In genomic region chr13:62320129-62320724, GRCh38 we compare ENCODE assay signal across 8 cellular contexts.
DNase-seq lines count a peak whose midpoint lies in the region; ATAC-seq, FAIRE-seq and TF ChIP-seq lines count a peak whose summit lies in the region.

No MANE protein-coding gene starts in this region.

- intact Hi-C loops in GM12878 (cut with micrococcal nuclease; ENCODE audit: unreplicated experiment): loop anchor here (1.0 to 10.0 kb wide), 2 partner anchors 38 to 195 kb away; no protein-coding TSS in a partner anchor
- intact Hi-C loops in vagina (cut with DNase I): no loop called here
- intact Hi-C loops in natural killer cell (cut with micrococcal nuclease): no loop called here

- no peak overlapping the region for H3K27ac Mint-ChIP-seq in natural killer cell

- H3K27me3 Mint-ChIP-seq in natural killer cell (ENCODE audit: low read depth in 2 of 2): no peaks in the 10 kb centered on the region

- no peaks in the 10 kb centered on the region for H4K20me1 ChIP-seq in GM12878 (ENCODE audit: control insufficient read depth, insufficient read depth)

- in situ Hi-C loops in G401 (cut with HindIII; ENCODE audit: low sequenced_read_pairs) (no loop called here), GM12878 (cut with MboI) (no loop called here)

- no peaks in the 10 kb centered on the region for H3K79me2 ChIP-seq in GM12878 (ENCODE audit: control insufficient read depth, insufficient read depth, low read length)

- POLR2A ChIA-PET in GM12878 (lab: Charles Lee): no interaction called here

- ATAC-seq in HG02642 (IDR thresholded peaks at IDR 0.05; ENCODE audit: poor library complexity, unreplicated experiment) (peak; percentile 57), GM12878 (peak; percentile 85), natural killer cell (no peak)

- RAD21 ChIA-PET in GM12878 (lab: Charles Lee; ENCODE audit: unreplicated experiment): interaction anchor here (0.7 to 5.3 kb wide), 6 partner anchors 9 to 199 kb away, joined by 3 to 36 read pairs (median 4); no protein-coding TSS in a partner anchor

- no peak overlapping the region for H3K4me2 ChIP-seq in GM12878 (ENCODE audit: control insufficient read depth, insufficient read depth)

- H3K4me1 ChIP-seq in GM12878 (ENCODE audit: control insufficient read depth, insufficient read depth, low read length): no peaks in the 10 kb centered on the region
- H3K4me1 ChIP-seq in vagina: no peaks in the 10 kb centered on the region

- H2AFZ ChIP-seq in GM12878 (ENCODE audit: control insufficient read depth, low read depth, low read length): no peak overlapping the region

- TF ChIP-seq RAD21 in GM12878 (IDR thresholded peaks at IDR 0.05; ENCODE audit: insufficient read depth, low read depth, low read length): peak; percentile 92

- CTCF ChIA-PET in GM12878 (lab: Yijun Ruan, JAX): interaction anchor here (0.9 to 3.1 kb wide), 9 partner anchors 10 to 439 kb away, joined by 3 to 22 read pairs (median 4); no protein-coding TSS in a partner anchor

- H3K27ac ChIP-seq in GM12878 (ENCODE audit: control insufficient read depth, insufficient read depth) (no peak overlapping the region), vagina (no peak overlapping the region)

- H3K4me3 Mint-ChIP-seq in natural killer cell: no peak overlapping the region

- SMC1A ChIA-PET in GM12878 (lab: Charles Lee; ENCODE audit: uncharacterized antibody, unreplicated experiment): interaction anchor here (0.9 to 2.6 kb wide), 5 partner anchors 10 to 199 kb away, joined by 3 to 19 read pairs (median 6); no protein-coding TSS in a partner anchor

- BruUV-seq in GM12878 (replicated peaks; lab: Mats Ljungman, UMichigan): no TSS peak

- no peaks in the 10 kb centered on the region for H3K9me3 Mint-ChIP-seq in natural killer cell

- no peak for TF ChIP-seq EP300 in GM12878 (IDR thresholded peaks at IDR 0.05; ENCODE audit: borderline replicate concordance in 1 of 2, control insufficient read depth in 1 of 2, low read depth in 2 of 2, low read length in 2 of 2)

- no peaks in the 10 kb centered on the region for H3K4me1 Mint-ChIP-seq in natural killer cell

- TF ChIP-seq CTCF in GM12878 (IDR thresholded peaks at IDR 0.05 in 2 of 3, conservative IDR thresholded peaks at IDR 0.05 in 1 of 3; ENCODE audit: control insufficient read depth in 2 of 3, extremely low read depth in 1 of 3, insufficient read depth in 1 of 3, low read depth in 3 of 3, low read length in 3 of 3): peak; percentile 50 to 66 (median 55); a peak in 5 of 6 replicates
- TF ChIP-seq CTCF in vagina (IDR thresholded peaks at IDR 0.05): peak in 1 of 3 experiments; percentile 14
- TF ChIP-seq CTCF in natural killer cell (IDR thresholded peaks at IDR 0.05): no peak

- H3K9ac ChIP-seq in GM12878 (ENCODE audit: control insufficient read depth, insufficient read depth, low read length): no peak overlapping the region

- H3K36me3 ChIP-seq in GM12878 (ENCODE audit: control insufficient read depth in 2 of 2, insufficient read depth in 2 of 2, low read length in 1 of 2) (no peaks in the 10 kb centered on the region), vagina (no peaks in the 10 kb centered on the region)

- H3K9me3 ChIP-seq in GM12878 (replicated peaks; ENCODE audit: control insufficient read depth, insufficient read depth, low read length): no peaks in the 10 kb centered on the region
- no peaks in the 10 kb centered on the region for H3K9me3 ChIP-seq in vagina

- WGBS in GM12878 (ENCODE audit: insufficient coverage, insufficient replicate concordance, low lambda C conversion rate, missing lambda C conversion rate): 0% methylated on average over 1 of the region's 1 CpG

- H3K27me3 ChIP-seq in GM12878 (replicated peaks in 1 of 2; ENCODE audit: control insufficient read depth in 2 of 2, insufficient read depth in 2 of 2, low read length in 1 of 2) (no peaks in the 10 kb centered on the region), vagina (no peaks in the 10 kb centered on the region)

- TF ChIP-seq POLR2A in GM12878 (IDR thresholded peaks at IDR 0.05; ENCODE audit: low read depth, low read length): no peak
- no peak for TF ChIP-seq POLR2A in vagina (IDR thresholded peaks at IDR 0.05)

- FAIRE-seq in GM12878 (lab: Jason Lieb, UNC): no peak

- DNase-seq in G401 (ENCODE audit: low spot score) (peak; percentile 41), NCI-H2081 (lab: John Stamatoyannopoulos, UW) (peak; percentile 64 to 74), GM12878 (ENCODE audit: low read depth, low spot score) (peak; percentile 36), midbrain (lab: John Stamatoyannopoulos, UW) (peak; percentile 66), vagina (ENCODE audit: extremely low spot score in 2 of 2) (no peak), nucleus accumbens (lab: John Stamatoyannopoulos, UW) (no peak), natural killer cell (no peak)

- H3K4me3 ChIP-seq in GM12878: no peak overlapping the region
- no peak overlapping the region for H3K4me3 ChIP-seq in vagina

- no peaks in the 10 kb centered on the region for H3K36me3 Mint-ChIP-seq in natural killer cell

TF ChIP-seq in GM12878, 131 proteins besides CTCF, POLR2A, EP300 and RAD21:
- TF ChIP-seq SMC3 (IDR thresholded peaks at IDR 0.05; ENCODE audit: borderline replicate concordance, low read length) (peak; percentile 54; the same call in 1 of the 2 replicates), BRCA1 (IDR thresholded peaks at IDR 0.05; ENCODE audit: low read depth, low read length) (no peak)

Comparison
In these comparisons a context has a peak if more than half of its experiments do, and no peak if none do; other contexts are left out.
1. DNase-seq: peak in G401 (single experiment), NCI-H2081 (2 of 2), GM12878 (single experiment) and midbrain (single experiment); none in vagina (0 of 2), nucleus accumbens (0 of 56) and natural killer cell (single experiment).
2. ATAC-seq: peak in HG02642 (single experiment) and GM12878 (single experiment); none in natural killer cell (0 of 3).